20 cellular contexts compared by ENCODE assay signal in the genomic region with DNA sequence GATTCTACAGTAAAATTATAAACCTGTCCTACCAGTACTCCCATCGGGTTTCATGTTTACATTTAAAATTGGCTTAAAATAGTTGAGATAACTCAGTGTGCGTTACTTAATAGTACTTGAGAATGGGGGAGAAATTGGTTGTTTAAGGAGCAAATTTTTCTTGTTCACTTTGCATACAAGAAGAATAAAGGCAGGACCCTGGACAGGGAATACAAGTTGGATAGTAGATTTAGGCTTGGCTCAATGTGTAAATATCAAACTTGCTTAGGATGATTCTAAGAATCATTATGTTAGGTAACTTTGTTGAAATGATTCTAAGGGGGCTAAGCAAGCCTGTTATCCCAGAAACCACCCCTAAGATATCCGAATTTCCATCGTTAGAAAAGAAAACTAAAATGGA.
DNase-seq lines count a peak whose midpoint lies in the region; ATAC-seq, FAIRE-seq and TF ChIP-seq lines count a peak whose summit lies in the region.
"Had no signal": no experiment of that assay in that cellular context is flagged by ENCODE, and none has a peak within 500 bp of the region (broad histone marks: within the 10 kb centered on the region; RNA-seq: fewer than 3 reads in every experiment).

No MANE protein-coding gene starts in this region.

- POLR2A ChIA-PET in A549 (lab: Yijun Ruan, JAX) = no interaction called here

- no peak overlapping the region for H3K9ac ChIP-seq in astrocyte (ENCODE audit: low read length)
- no peak overlapping the region for H3K9ac ChIP-seq in endodermal cell (ENCODE audit: extremely low read depth, low read length, poor library complexity, severe bottlenecking)

- H3K27me3 Mint-ChIP-seq in HFFc6 (ENCODE audit: insufficient read depth) = peaks cover 6% of the 10 kb centered on the region
- peaks cover 3% of the 10 kb centered on the region for H3K27me3 Mint-ChIP-seq in astrocyte (ENCODE audit: low read depth, unreplicated experiment)
- H3K27me3 Mint-ChIP-seq in endodermal cell (ENCODE audit: insufficient read depth) = no peaks in the 10 kb centered on the region

- no peak overlapping the region for H3K4me3 ChIP-seq in A549
- no peak overlapping the region for H3K4me3 ChIP-seq in astrocyte (ENCODE audit: insufficient read depth, low read depth, low read length)
- no peak overlapping the region for H3K4me3 ChIP-seq in endodermal cell (ENCODE audit: low read length)
- no peak overlapping the region for H3K4me3 ChIP-seq in ascending aorta
- H3K4me3 ChIP-seq: K562, SJSA1 had no signal

- intact Hi-C loops in ascending aorta (cut with DNase I) = no loop called here

- H3K4me3 Mint-ChIP-seq in HFFc6 = no peak overlapping the region
- no peak overlapping the region for H3K4me3 Mint-ChIP-seq in astrocyte (ENCODE audit: unreplicated experiment)
- H3K4me3 Mint-ChIP-seq in endodermal cell = no peak overlapping the region

- FAIRE-seq in A549 (lab: Jason Lieb, UNC) = no peak
- FAIRE-seq in astrocyte (lab: Jason Lieb, UNC) = no peak
- FAIRE-seq: GM12891, HTR-8/SVneo, K562 had no signal

- no peak overlapping the region for H2AFZ ChIP-seq in astrocyte (ENCODE audit: low read depth, low read length)

- DNase-seq in A549 (ENCODE audit: low read depth in 1 of 2, low spot score in 1 of 2) (no peak), HFFc6 (peak; percentile 11), astrocyte (ENCODE audit: low read depth) (peak; percentile 18), fibroblast of peridontal ligament (ENCODE audit: extremely low read depth) (peak; percentile 34), hypothalamus (lab: John Stamatoyannopoulos, UW) (no peak), endodermal cell (no peak), ascending aorta (ENCODE audit: low spot score in 2 of 2) (no peak)
- DNase-seq: Caco-2; DMS53; NCI-H1092; NCI-H2227 treated with DMSO at 0.1 percent for 48 hours; NCI-H524 treated with DMSO at 0.1 percent for 48 hours; NK-92 treated with Interleukin-12 subunit alpha and Interleukin-12 subunit beta, amount 100 ng/mL, for 24 hours; OCI-M1 had no signal

- no peaks in the 10 kb centered on the region for H3K27me3 ChIP-seq in astrocyte (ENCODE audit: insufficient read depth, low read length)
- H3K27me3 ChIP-seq in endodermal cell (ENCODE audit: control insufficient read depth, insufficient read depth, low read length, poor library complexity, severe bottlenecking) = no peaks in the 10 kb centered on the region
- H3K27me3 ChIP-seq in ascending aorta = no peaks in the 10 kb centered on the region
- H3K27me3 ChIP-seq: SJSA1 had no signal

- no peaks in the 10 kb centered on the region for H3K79me2 ChIP-seq in astrocyte (ENCODE audit: insufficient read depth, low read length)

- H3K4me1 Mint-ChIP-seq in HFFc6 (ENCODE audit: low read depth) = peaks cover 27% of the 10 kb centered on the region
- no peaks in the 10 kb centered on the region for H3K4me1 Mint-ChIP-seq in astrocyte (ENCODE audit: low read depth, unreplicated experiment)
- H3K4me1 Mint-ChIP-seq in endodermal cell = no peaks in the 10 kb centered on the region

- ATAC-seq in A549 (no peak), GM21367 (IDR thresholded peaks at IDR 0.05; ENCODE audit: unreplicated experiment) (no peak)
- ATAC-seq: K562 had no signal

- 79% methylated on average over 4 of the region's 4 CpGs for WGBS in A549 (ENCODE audit: missing lambda C conversion rate)
- WGBS in endodermal cell (ENCODE audit: insufficient coverage in 1 of 2, insufficient read length in 1 of 2), 2 experiments = 84 to 100% methylated on average over 2 to 4 of the region's 4 CpGs

- no peak for TF ChIP-seq RAD21 in A549 (conservative IDR thresholded peaks at IDR 0.05 in 1 of 2, IDR thresholded peaks at IDR 0.05 in 1 of 2)

- H3K27ac Mint-ChIP-seq in HFFc6 = no peak overlapping the region
- no peak overlapping the region for H3K27ac Mint-ChIP-seq in astrocyte (ENCODE audit: unreplicated experiment)
- H3K27ac Mint-ChIP-seq in endodermal cell = no peak overlapping the region

- TF ChIP-seq CTCF in A549 (IDR thresholded peaks at IDR 0.05) (no peak), HFFc6 (IDR thresholded peaks at IDR 0.05) (no peak), astrocyte (IDR thresholded peaks at IDR 0.05; ENCODE audit: insufficient read depth, low read depth, low read length) (no peak), endodermal cell (conservative IDR thresholded peaks at IDR 0.05) (no peak), ascending aorta (IDR thresholded peaks at IDR 0.05) (no peak)

- H3K36me3 Mint-ChIP-seq in HFFc6 (ENCODE audit: low read depth) = peaks cover 12% of the 10 kb centered on the region; the same call in 1 of the 2 replicates
- H3K36me3 Mint-ChIP-seq in astrocyte (ENCODE audit: low read depth, unreplicated experiment) = no peaks in the 10 kb centered on the region
- no peaks in the 10 kb centered on the region for H3K36me3 Mint-ChIP-seq in endodermal cell (ENCODE audit: low read depth)

- H3K9me3 Mint-ChIP-seq in HFFc6 (no peaks in the 10 kb centered on the region), astrocyte (ENCODE audit: unreplicated experiment) (no peaks in the 10 kb centered on the region), endodermal cell (no peaks in the 10 kb centered on the region)

- CTCF ChIA-PET in A549 (lab: Yijun Ruan, JAX) = no interaction called here

- no peaks in the 10 kb centered on the region for H3K4me1 ChIP-seq in A549
- H3K4me1 ChIP-seq in astrocyte (ENCODE audit: insufficient read depth, low read length) = no peaks in the 10 kb centered on the region
- H3K4me1 ChIP-seq in endodermal cell (ENCODE audit: control insufficient read depth, insufficient read depth, low read length) = peaks cover 6% of the 10 kb centered on the region
- no peaks in the 10 kb centered on the region for H3K4me1 ChIP-seq in ascending aorta
- H3K4me1 ChIP-seq: Caco-2, SJSA1 had no signal

- no peaks in the 10 kb centered on the region for H3K9me3 ChIP-seq in A549
- H3K9me3 ChIP-seq in astrocyte (ENCODE audit: insufficient read depth, low read depth, low read length) = no peaks in the 10 kb centered on the region
- no peaks in the 10 kb centered on the region for H3K9me3 ChIP-seq in endodermal cell (ENCODE audit: control insufficient read depth, low read length)
- no peaks in the 10 kb centered on the region for H3K9me3 ChIP-seq in ascending aorta
- H3K9me3 ChIP-seq: Caco-2, SJSA1 had no signal

- H4K20me1 ChIP-seq in astrocyte (ENCODE audit: insufficient read depth, low read length) = no peaks in the 10 kb centered on the region

- H3K4me2 ChIP-seq in A549 (no peak overlapping the region), astrocyte (ENCODE audit: low read length) (no peak overlapping the region)

- H3K27ac ChIP-seq in A549 (no peak overlapping the region), astrocyte (ENCODE audit: low read depth, low read length) (no peak overlapping the region), endodermal cell (ENCODE audit: low read depth, low read length) (no peak overlapping the region), ascending aorta (no peak overlapping the region)
- H3K27ac ChIP-seq: C4-2B, SJSA1 had no signal

- no peak for TF ChIP-seq EP300 in A549 (IDR thresholded peaks at IDR 0.05)

- no peak for TF ChIP-seq POLR2A in A549 (IDR thresholded peaks at IDR 0.05; ENCODE audit: low read length)

- H3K36me3 ChIP-seq in astrocyte (ENCODE audit: insufficient read depth, low read length) (no peaks in the 10 kb centered on the region), endodermal cell (ENCODE audit: control insufficient read depth, insufficient read depth, low read length) (no peaks in the 10 kb centered on the region), ascending aorta (no peaks in the 10 kb centered on the region)
- H3K36me3 ChIP-seq: SJSA1 had no signal

TF ChIP-seq in A549, 52 proteins besides CTCF, POLR2A, EP300 and RAD21:
- no peak for TF ChIP-seq EHF (CRISPR knock-in tag; IDR thresholded peaks at IDR 0.05)
- TF ChIP-seq EHMT2 (IDR thresholded peaks at IDR 0.05; ENCODE audit: low read depth) = 0 out of 2 replicates have a peak, but pooled peaks have one; percentile 43
- TF ChIP-seq, protein P1, sequence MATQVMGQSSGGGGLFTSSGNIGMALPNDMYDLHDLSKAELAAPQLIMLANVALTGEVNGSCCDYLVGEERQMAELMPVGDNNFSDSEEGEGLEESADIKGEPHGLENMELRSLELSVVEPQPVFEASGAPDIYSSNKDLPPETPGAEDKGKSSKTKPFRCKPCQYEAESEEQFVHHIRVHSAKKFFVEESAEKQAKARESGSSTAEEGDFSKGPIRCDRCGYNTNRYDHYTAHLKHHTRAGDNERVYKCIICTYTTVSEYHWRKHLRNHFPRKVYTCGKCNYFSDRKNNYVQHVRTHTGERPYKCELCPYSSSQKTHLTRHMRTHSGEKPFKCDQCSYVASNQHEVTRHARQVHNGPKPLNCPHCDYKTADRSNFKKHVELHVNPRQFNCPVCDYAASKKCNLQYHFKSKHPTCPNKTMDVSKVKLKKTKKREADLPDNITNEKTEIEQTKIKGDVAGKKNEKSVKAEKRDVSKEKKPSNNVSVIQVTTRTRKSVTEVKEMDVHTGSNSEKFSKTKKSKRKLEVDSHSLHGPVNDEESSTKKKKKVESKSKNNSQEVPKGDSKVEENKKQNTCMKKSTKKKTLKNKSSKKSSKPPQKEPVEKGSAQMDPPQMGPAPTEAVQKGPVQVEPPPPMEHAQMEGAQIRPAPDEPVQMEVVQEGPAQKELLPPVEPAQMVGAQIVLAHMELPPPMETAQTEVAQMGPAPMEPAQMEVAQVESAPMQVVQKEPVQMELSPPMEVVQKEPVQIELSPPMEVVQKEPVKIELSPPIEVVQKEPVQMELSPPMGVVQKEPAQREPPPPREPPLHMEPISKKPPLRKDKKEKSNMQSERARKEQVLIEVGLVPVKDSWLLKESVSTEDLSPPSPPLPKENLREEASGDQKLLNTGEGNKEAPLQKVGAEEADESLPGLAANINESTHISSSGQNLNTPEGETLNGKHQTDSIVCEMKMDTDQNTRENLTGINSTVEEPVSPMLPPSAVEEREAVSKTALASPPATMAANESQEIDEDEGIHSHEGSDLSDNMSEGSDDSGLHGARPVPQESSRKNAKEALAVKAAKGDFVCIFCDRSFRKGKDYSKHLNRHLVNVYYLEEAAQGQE (IDR thresholded peaks at IDR 0.05) = peak; percentile 81

Comparison
In these comparisons a context has a peak if more than half of its experiments do, and no peak if none do; other contexts are left out.
1. DNase-seq: peak in HFFc6 (single experiment), astrocyte (single experiment) and fibroblast of peridontal ligament (single experiment); none in A549 (0 of 2), hypothalamus (0 of 51), endodermal cell (single experiment) and ascending aorta (0 of 2).